8 cellular contexts compared by ENCODE assay signal in the genomic region with DNA sequence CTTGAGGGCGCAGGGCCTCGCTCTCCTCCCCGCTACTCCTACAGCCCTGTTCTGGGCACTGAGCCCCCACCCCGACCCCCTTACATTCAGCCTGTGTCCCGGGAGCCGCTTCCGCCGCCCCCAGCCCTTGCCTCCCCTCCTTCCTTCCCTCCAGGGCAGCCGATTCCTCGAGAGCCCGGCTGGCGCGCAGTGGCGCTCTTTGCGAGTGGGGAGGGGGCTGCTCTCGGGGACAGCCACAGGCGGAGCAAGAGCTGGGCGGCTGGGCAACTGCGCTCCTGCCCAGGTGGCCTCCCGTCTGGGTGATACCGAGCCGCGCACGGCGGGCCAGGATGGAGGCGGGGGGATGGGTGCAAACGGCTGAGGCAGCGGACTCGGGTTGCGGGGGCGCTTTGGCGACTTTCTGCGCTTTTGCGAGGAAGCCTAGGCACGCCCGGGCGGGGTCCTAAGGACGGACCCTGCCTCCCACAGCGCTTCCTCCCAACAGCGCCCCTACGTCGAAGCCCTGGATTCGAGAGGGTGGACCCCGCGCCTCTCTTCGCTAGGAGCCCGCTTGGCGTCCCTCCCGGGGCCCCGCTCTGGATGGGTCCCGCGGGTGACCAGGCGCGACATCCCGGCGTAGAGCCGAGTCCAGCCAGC. TPM values are rescaled to one million over a fixed set of nuclear protein-coding genes. Genes with fewer than 3 reads are reported as not detected.
DNase-seq lines count a peak whose midpoint lies in the region; ATAC-seq lines count a peak whose summit lies in the region.

No MANE protein-coding gene starts in this region.

- H3K4me1 Mint-ChIP-seq in activated naive CD8-positive, alpha-beta T cell treated with anti-CD3 and anti-CD28 coated beads, Interleukin-2, amount 10 ng/mL, durations not matched to agents 7 days and 5 days: peaks cover 9% of the 10 kb centered on the region
- peaks cover 11% of the 10 kb centered on the region for H3K4me1 Mint-ChIP-seq in stimulated activated naive CD8-positive, alpha-beta T cell treated with anti-CD3 and anti-CD28 coated beads, Interleukin-15, amount 100 ng/mL, for 72 hours

- ATAC-seq in activated naive CD8-positive, alpha-beta T cell treated with anti-CD3 and anti-CD28 coated beads, Interleukin-2, amount 10 ng/mL, durations not matched to agents 7 days and 5 days (ENCODE audit: low read depth): no peak
- no peak for ATAC-seq in stimulated activated naive CD8-positive, alpha-beta T cell treated with anti-CD3 and anti-CD28 coated beads, Interleukin-15, amount 100 ng/mL, for 72 hours
- no peak for ATAC-seq in GM19395 (IDR thresholded peaks at IDR 0.05; ENCODE audit: unreplicated experiment)
- ATAC-seq in GM21825 (IDR thresholded peaks at IDR 0.05; ENCODE audit: unreplicated experiment): no peak

- DNase-seq in NCI-H1092 treated with DMSO at 0.1 percent for 48 hours (lab: John Stamatoyannopoulos, UW) (peak; percentile 48), NCI-H1092 (lab: John Stamatoyannopoulos, UW) (no peak), iris pigment epithelial cell (ENCODE audit: low read depth) (peak; percentile 3), SIG-M5 treated with dmso at 0.1 percent for 504 hours (lab: John Stamatoyannopoulos, UW; ENCODE audit: unreplicated experiment) (no peak)
- DNase-seq in activated naive CD8-positive, alpha-beta T cell treated with anti-CD3 and anti-CD28 coated beads, Interleukin-2, amount 10 ng/mL, durations not matched to agents 7 days and 5 days: no peak
- no peak for DNase-seq in stimulated activated naive CD8-positive, alpha-beta T cell treated with anti-CD3 and anti-CD28 coated beads, Interleukin-15, amount 100 ng/mL, for 72 hours

- POLR2A ChIA-PET in activated naive CD8-positive, alpha-beta T cell treated with anti-CD3 and anti-CD28 coated beads, Interleukin-2, amount 10 ng/mL, durations not matched to agents 7 days and 5 days (lab: Charles Lee): interaction anchor here (1.3 kb wide), 1 partner anchor 29 kb away, joined by 4 read pairs; no protein-coding TSS in a partner anchor

- no peak overlapping the region for H3K27ac Mint-ChIP-seq in activated naive CD8-positive, alpha-beta T cell treated with anti-CD3 and anti-CD28 coated beads, Interleukin-2, amount 10 ng/mL, durations not matched to agents 7 days and 5 days
- no peak overlapping the region for H3K27ac Mint-ChIP-seq in stimulated activated naive CD8-positive, alpha-beta T cell treated with anti-CD3 and anti-CD28 coated beads, Interleukin-15, amount 100 ng/mL, for 72 hours

- H3K36me3 Mint-ChIP-seq in activated naive CD8-positive, alpha-beta T cell treated with anti-CD3 and anti-CD28 coated beads, Interleukin-2, amount 10 ng/mL, durations not matched to agents 7 days and 5 days: no peaks in the 10 kb centered on the region

- H3K9me3 Mint-ChIP-seq in activated naive CD8-positive, alpha-beta T cell treated with anti-CD3 and anti-CD28 coated beads, Interleukin-2, amount 10 ng/mL, durations not matched to agents 7 days and 5 days: no peaks in the 10 kb centered on the region
- H3K9me3 Mint-ChIP-seq in stimulated activated naive CD8-positive, alpha-beta T cell treated with anti-CD3 and anti-CD28 coated beads, Interleukin-15, amount 100 ng/mL, for 72 hours: no peaks in the 10 kb centered on the region

- peak overlapping the region; percentile 49 for H3K4me3 Mint-ChIP-seq in activated naive CD8-positive, alpha-beta T cell treated with anti-CD3 and anti-CD28 coated beads, Interleukin-2, amount 10 ng/mL, durations not matched to agents 7 days and 5 days
- peak overlapping the region; percentile 42 to 71 for H3K4me3 Mint-ChIP-seq in stimulated activated naive CD8-positive, alpha-beta T cell treated with anti-CD3 and anti-CD28 coated beads, Interleukin-15, amount 100 ng/mL, for 72 hours

- peaks cover 25% of the 10 kb centered on the region for H3K27me3 Mint-ChIP-seq in activated naive CD8-positive, alpha-beta T cell treated with anti-CD3 and anti-CD28 coated beads, Interleukin-2, amount 10 ng/mL, durations not matched to agents 7 days and 5 days
- H3K27me3 Mint-ChIP-seq in stimulated activated naive CD8-positive, alpha-beta T cell treated with anti-CD3 and anti-CD28 coated beads, Interleukin-15, amount 100 ng/mL, for 72 hours: peaks cover 20% of the 10 kb centered on the region

RNA-seq across cellular contexts. Expression of a gene that starts 1.3 kb away (rescaled TPM):
- total RNA-seq in activated naive CD8-positive, alpha-beta T cell treated with anti-CD3 and anti-CD28 coated beads, Interleukin-2, amount 10 ng/mL, durations not matched to agents 7 days and 5 days: under 1 TPM; 0.61 to 0.62 TPM

RNA-seq across cellular contexts. Expression of a gene that starts 25.6 kb away (rescaled TPM):
- total RNA-seq in activated naive CD8-positive, alpha-beta T cell treated with anti-CD3 and anti-CD28 coated beads, Interleukin-2, amount 10 ng/mL, durations not matched to agents 7 days and 5 days: 10 to 100 TPM; 47.4 to 53.9 TPM

RNA-seq across cellular contexts. Expression of a gene that starts 26.4 kb away (rescaled TPM):
- 10 to 100 TPM; 21.5 to 21.8 TPM for total RNA-seq in activated naive CD8-positive, alpha-beta T cell treated with anti-CD3 and anti-CD28 coated beads, Interleukin-2, amount 10 ng/mL, durations not matched to agents 7 days and 5 days

RNA-seq across cellular contexts. Expression of a gene that starts 55.9 kb away (rescaled TPM):
- not detected for total RNA-seq in activated naive CD8-positive, alpha-beta T cell treated with anti-CD3 and anti-CD28 coated beads, Interleukin-2, amount 10 ng/mL, durations not matched to agents 7 days and 5 days

Comparison
In these comparisons a context has a peak if more than half of its experiments do, and no peak if none do; other contexts are left out.
1. DNase-seq: peak in NCI-H1092 treated with DMSO at 0.1 percent for 48 hours (single experiment) and iris pigment epithelial cell (single experiment); none in NCI-H1092 (single experiment), activated naive CD8-positive, alpha-beta T cell treated with anti-CD3 and anti-CD28 coated beads, Interleukin-2, amount 10 ng/mL, durations not matched to agents 7 days and 5 days (single experiment), stimulated activated naive CD8-positive, alpha-beta T cell treated with anti-CD3 and anti-CD28 coated beads, Interleukin-15, amount 100 ng/mL, for 72 hours (0 of 2) and SIG-M5 treated with dmso at 0.1 percent for 504 hours (single experiment).